In genomic region chr22:19886605-19887250, GRCh38 we compare ENCODE assay signal across 10 cellular contexts. TPM values are rescaled to one million over a fixed set of nuclear protein-coding genes. Genes with fewer than 3 reads are reported as not detected.
DNase-seq lines count a peak whose midpoint lies in the region; ATAC-seq, FAIRE-seq and TF ChIP-seq lines count a peak whose summit lies in the region.
"Had no signal": no experiment of that assay in that cellular context is flagged by ENCODE, and none has a peak within 500 bp of the region (broad histone marks: within the 10 kb centered on the region; RNA-seq: fewer than 3 reads in every experiment).

No MANE protein-coding gene starts in this region.

- H3K27ac ChIP-seq in right cardiac atrium (ENCODE audit: low read length), result no peak overlapping the region
- no peak overlapping the region for H3K27ac ChIP-seq in ascending aorta
- H3K27ac ChIP-seq in WERI-Rb-1, result no peak overlapping the region
- H3K27ac ChIP-seq: SJSA1 had no signal

- H3K9me3 ChIP-seq in right cardiac atrium (ENCODE audit: control insufficient read depth, low read length) (no peaks in the 10 kb centered on the region), ascending aorta (no peaks in the 10 kb centered on the region), WERI-Rb-1 (ENCODE audit: severe bottlenecking) (no peaks in the 10 kb centered on the region)
- H3K9me3 ChIP-seq: SJSA1, suprapubic skin had no signal

- intact Hi-C loops in right cardiac atrium (cut with DNase I) (no loop called here), ascending aorta (cut with DNase I) (loop anchor here (5.0 kb wide), 1 partner anchor 134 kb away; no protein-coding TSS in a partner anchor)

- TF ChIP-seq CTCF in AG09309 (IDR thresholded peaks at IDR 0.05; ENCODE audit: control insufficient read depth, insufficient read depth, low read depth, low read length, missing control alignments), result no peak
- TF ChIP-seq CTCF in ascending aorta (IDR thresholded peaks at IDR 0.05), result no peak
- TF ChIP-seq CTCF in WERI-Rb-1 (IDR thresholded peaks at IDR 0.05; ENCODE audit: low read depth, low read length), result no peak

- H3K4me1 Mint-ChIP-seq in activated T-cell treated with anti-CD3 and anti-CD28 coated beads, Interleukin-2, amount 50 U/mL, for 24 hours (ENCODE audit: low read depth), result peaks cover 55% of the 10 kb centered on the region

- DNase-seq in AG09309 (ENCODE audit: low read depth), result peak; percentile 69
- DNase-seq in M059J (ENCODE audit: low read depth), result peak; percentile 36
- peak; percentile 65 for DNase-seq in activated T-cell treated with anti-CD3 and anti-CD28 coated beads, Interleukin-2, amount 50 U/mL, for 24 hours
- peak; percentile 32 to 63 (median 52) for DNase-seq in right cardiac atrium
- DNase-seq in HTR-8/SVneo (ENCODE audit: insufficient read length, low spot score), result no peak
- DNase-seq in ascending aorta (ENCODE audit: low spot score in 2 of 2), result no peak
- DNase-seq in WERI-Rb-1, result no peak

- H3K4me3 ChIP-seq in AG09309 (ENCODE audit: control insufficient read depth, low read depth, low read length) (no peak overlapping the region), right cardiac atrium (ENCODE audit: low read length) (no peak overlapping the region), ascending aorta (no peak overlapping the region), WERI-Rb-1 (ENCODE audit: low read depth, low read length) (no peak overlapping the region)
- H3K4me3 ChIP-seq: SJSA1, suprapubic skin had no signal

- H3K27me3 ChIP-seq in right cardiac atrium (ENCODE audit: control insufficient read depth, insufficient read depth), result no peaks in the 10 kb centered on the region
- H3K27me3 ChIP-seq in ascending aorta, result no peaks in the 10 kb centered on the region
- H3K27me3 ChIP-seq in WERI-Rb-1 (ENCODE audit: insufficient read depth, low read depth, severe bottlenecking), result no peaks in the 10 kb centered on the region
- H3K27me3 ChIP-seq: SJSA1, suprapubic skin had no signal

- peak overlapping the region; percentile 82 for H3K27ac Mint-ChIP-seq in activated T-cell treated with anti-CD3 and anti-CD28 coated beads, Interleukin-2, amount 50 U/mL, for 24 hours

- H3K9me3 Mint-ChIP-seq in activated T-cell treated with anti-CD3 and anti-CD28 coated beads, Interleukin-2, amount 50 U/mL, for 24 hours, result no peaks in the 10 kb centered on the region

- peak; percentile 9 to 20 for ATAC-seq in right cardiac atrium
- ATAC-seq in HG03432 (IDR thresholded peaks at IDR 0.05; ENCODE audit: unreplicated experiment), result no peak

- H3K36me3 ChIP-seq in ascending aorta (peaks cover 9 to 11% of the 10 kb centered on the region in 2 donors), WERI-Rb-1 (no peaks in the 10 kb centered on the region)
- H3K36me3 ChIP-seq: suprapubic skin had no signal

- H3K36me3 Mint-ChIP-seq in activated T-cell treated with anti-CD3 and anti-CD28 coated beads, Interleukin-2, amount 50 U/mL, for 24 hours (ENCODE audit: low read depth), result peaks cover 4% of the 10 kb centered on the region

- no peaks in the 10 kb centered on the region for H3K27me3 Mint-ChIP-seq in activated T-cell treated with anti-CD3 and anti-CD28 coated beads, Interleukin-2, amount 50 U/mL, for 24 hours

- 69% methylated on average over 12 of the region's 12 CpGs for WGBS in right cardiac atrium

- no peak for FAIRE-seq in HTR-8/SVneo (lab: Jason Lieb, UNC)

- no peak overlapping the region for H3K4me3 Mint-ChIP-seq in activated T-cell treated with anti-CD3 and anti-CD28 coated beads, Interleukin-2, amount 50 U/mL, for 24 hours

- no peaks in the 10 kb centered on the region for H3K4me1 ChIP-seq in right cardiac atrium (ENCODE audit: control insufficient read depth, insufficient read depth, low read length)
- H3K4me1 ChIP-seq in ascending aorta, result peaks cover under 1 to 3% of the 10 kb centered on the region in 2 donors

RNA-seq across cellular contexts. Expression of gene GNB1L, which starts 32.1 kb away (rescaled TPM):
- total RNA-seq in M059J (2014; rRNA removed; shearing (Covaris generic)), result 4.0 and 7.6 TPM in 2 replicates
- total RNA-seq in right cardiac atrium (1 to 10 TPM; 2.8 to 4.9 (median 4.0) TPM), ascending aorta (7.9 TPM)
- 2.1 TPM for polyA plus RNA-seq in right cardiac atrium

RNA-seq across cellular contexts. Expression of gene RTL10, which starts 32.1 kb away (rescaled TPM):
- total RNA-seq in M059J (2014; rRNA removed; shearing (Covaris generic)), result 3.5 and 7.6 TPM in 2 replicates
- total RNA-seq in right cardiac atrium (1 to 10 TPM; 6.8 to 9.9 (median 8.8) TPM), ascending aorta (8.8 TPM)
- polyA plus RNA-seq in right cardiac atrium, result 5.8 TPM

RNA-seq across cellular contexts. Expression of gene COMT, which starts 54.8 kb away (rescaled TPM):
- total RNA-seq in M059J (2014; rRNA removed; shearing (Covaris generic)), result 182 and 248 TPM in 2 replicates
- total RNA-seq in right cardiac atrium, result 10 to 100 TPM; 69.6 to 89.3 (median 84.4) TPM
- 102 TPM for polyA plus RNA-seq in right cardiac atrium
- 150 TPM for total RNA-seq in ascending aorta

RNA-seq across cellular contexts. Expression of gene TXNRD2, which starts 54.9 kb away (rescaled TPM):
- 20.7 and 21.8 TPM in 2 replicates for total RNA-seq in M059J (2014; rRNA removed; shearing (Covaris generic))
- total RNA-seq in right cardiac atrium (10 to 100 TPM; 18.7 to 28.5 (median 26.0) TPM), ascending aorta (46.0 TPM)
- 32.9 TPM for polyA plus RNA-seq in right cardiac atrium

Comparison
In these comparisons a context has a peak if more than half of its experiments do, and no peak if none do; other contexts are left out.
1. DNase-seq: peak in AG09309 (single experiment), M059J (single experiment), activated T-cell treated with anti-CD3 and anti-CD28 coated beads, Interleukin-2, amount 50 U/mL, for 24 hours (single experiment) and right cardiac atrium (3 of 3); none in HTR-8/SVneo (single experiment), ascending aorta (0 of 2) and WERI-Rb-1 (single experiment).